ENCODE assay signal across 26 cellular contexts in the genomic region with DNA sequence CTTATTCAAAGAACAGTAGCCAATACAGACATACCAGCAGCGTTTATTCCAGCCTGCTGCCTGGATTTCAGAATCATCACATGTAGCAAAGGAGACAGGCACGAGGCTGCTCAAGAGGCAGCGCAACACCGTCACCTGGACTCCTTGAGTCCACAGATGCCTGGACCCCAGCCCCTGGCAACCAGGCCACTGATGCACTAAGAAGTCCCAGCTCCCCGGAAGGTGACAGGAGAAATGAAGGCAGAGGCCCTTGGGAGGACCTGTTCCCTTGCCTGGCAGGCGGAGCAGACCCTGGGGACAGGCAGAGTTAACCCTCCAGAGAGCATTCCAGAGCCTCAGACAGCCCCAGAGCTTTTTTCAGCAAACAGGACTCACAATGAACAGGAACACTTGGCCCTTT. TPM values are rescaled to one million over a fixed set of nuclear protein-coding genes. Genes with fewer than 3 reads are reported as not detected.
"Had no signal": no experiment of that assay in that cellular context is flagged by ENCODE, and none has a peak within 500 bp of the region (broad histone marks: within the 10 kb centered on the region; RNA-seq: fewer than 3 reads in every experiment).

No MANE protein-coding gene starts in this region.

- H3K4me3 ChIP-seq: cardiac muscle cell, esophagus squamous epithelium, gastrocnemius medialis, ovary, right lobe of liver, smooth muscle cell, stomach, testis had no signal

- H3K9me3 Mint-ChIP-seq: activated B cell treated with CpG ODN at 0.5 μM for 24 hours; activated naive CD4-positive, alpha-beta T cell treated with anti-CD3 and anti-CD28 coated beads, Interleukin-2, amount 10 ng/mL, durations not matched to agents 7 days and 5 days; nephron; stimulated activated memory B cell treated with anti-CD40 and anti-IgM and Interleukin-4, amounts not matched to agents 10 μg/mL and 1 μg/mL and 100 μg/mL, for 72 hours; T-helper 1 cell treated with Interleukin-12 subunit alpha and Interleukin-12 subunit beta and Interleukin-4 antibody, amounts not matched to agents 30 μg/mL and 1 μg/mL, for 36 hours had no signal

- ATAC-seq: activated CD4-positive, alpha-beta T cell treated with anti-CD3 and anti-CD28 coated beads for 36 hours; gastrocnemius medialis; left cardiac atrium; right lobe of liver; stimulated activated memory B cell treated with anti-CD40 and anti-IgM and Interleukin-4, amounts not matched to agents 10 μg/mL and 1 μg/mL and 100 μg/mL, for 72 hours had no signal

- H3K27ac ChIP-seq: cardiac muscle cell, esophagus squamous epithelium, gastrocnemius medialis, neutrophil, ovary, right lobe of liver, stomach had no signal

- H3K27ac Mint-ChIP-seq: activated B cell treated with CpG ODN at 0.5 μM for 24 hours; activated CD4-positive, alpha-beta T cell treated with anti-CD3 and anti-CD28 coated beads for 36 hours; nephron; stimulated activated memory B cell treated with anti-CD40 and anti-IgM and Interleukin-4, amounts not matched to agents 10 μg/mL and 1 μg/mL and 100 μg/mL, for 72 hours; T-helper 1 cell treated with Interleukin-12 subunit alpha and Interleukin-12 subunit beta and Interleukin-4 antibody, amounts not matched to agents 30 μg/mL and 1 μg/mL, for 36 hours had no signal

- H3K4me1 Mint-ChIP-seq: activated CD4-positive, alpha-beta T cell treated with anti-CD3 and anti-CD28 coated beads for 36 hours; nephron had no signal

- DNase-seq: activated B cell treated with CpG ODN at 0.5 μM for 24 hours; activated CD4-positive, alpha-beta T cell treated with anti-CD3 and anti-CD28 coated beads for 36 hours; activated CD4-positive, alpha-beta T cell treated with anti-CD3 and anti-CD28 coated beads, Interleukin-2, amount 50 U/mL, for 4 hours; activated effector memory CD4-positive, alpha-beta T cell treated with anti-CD3 and anti-CD28 coated beads, Interleukin-2, amount 50 U/mL, for 16 hours; activated naive CD4-positive, alpha-beta T cell treated with anti-CD3 and anti-CD28 coated beads, Interleukin-2, amount 10 ng/mL, durations not matched to agents 7 days and 5 days; amygdala; dermis blood vessel endothelial cell; effector memory CD4-positive, alpha-beta T cell; esophagus squamous epithelium; gastrocnemius medialis; hippocampal formation; left cardiac atrium; midbrain; ovary; stimulated activated CD4-positive, alpha-beta T cell treated with anti-CD3 and anti-CD28 coated beads, Interleukin-15, amount 100 ng/mL, for 24 hours; stomach; T1000 had no signal

- H3K4me3 Mint-ChIP-seq: activated B cell treated with CpG ODN at 0.5 μM for 24 hours; activated CD4-positive, alpha-beta T cell treated with anti-CD3 and anti-CD28 coated beads for 36 hours; activated naive CD4-positive, alpha-beta T cell treated with anti-CD3 and anti-CD28 coated beads, Interleukin-2, amount 10 ng/mL, durations not matched to agents 7 days and 5 days; nephron; stimulated activated memory B cell treated with anti-CD40 and anti-IgM and Interleukin-4, amounts not matched to agents 10 μg/mL and 1 μg/mL and 100 μg/mL, for 72 hours; T-helper 1 cell treated with Interleukin-12 subunit alpha and Interleukin-12 subunit beta and Interleukin-4 antibody, amounts not matched to agents 30 μg/mL and 1 μg/mL, for 36 hours had no signal

- H3K27me3 ChIP-seq: cardiac muscle cell, esophagus squamous epithelium, gastrocnemius medialis, neutrophil, ovary, right lobe of liver, stomach, testis had no signal

- H3K36me3 ChIP-seq: ovary had no signal

- H3K4me1 ChIP-seq: gastrocnemius medialis, testis had no signal

- H3K9me3 ChIP-seq: esophagus squamous epithelium, gastrocnemius medialis, neutrophil, ovary, right lobe of liver, stomach, testis had no signal

- H3K27me3 Mint-ChIP-seq: activated B cell treated with CpG ODN at 0.5 μM for 24 hours; activated CD4-positive, alpha-beta T cell treated with anti-CD3 and anti-CD28 coated beads for 36 hours; activated naive CD4-positive, alpha-beta T cell treated with anti-CD3 and anti-CD28 coated beads, Interleukin-2, amount 10 ng/mL, durations not matched to agents 7 days and 5 days; stimulated activated memory B cell treated with anti-CD40 and anti-IgM and Interleukin-4, amounts not matched to agents 10 μg/mL and 1 μg/mL and 100 μg/mL, for 72 hours had no signal

RNA-seq across cellular contexts. Expression of gene SMIM5, which starts 16.5 kb away (rescaled TPM):
- total RNA-seq: chondrocyte, dermis blood vessel endothelial cell had no signal
